In genomic region chr17:2040942-2041560, GRCh38 we compare ENCODE assay signal across 1 cellular context.
TF ChIP-seq lines count a peak whose summit lies in the region.

No MANE protein-coding gene starts in this region.

TF ChIP-seq in IMR-90, 13 proteins besides CTCF, POLR2A, EP300 and RAD21:
- TF ChIP-seq MAFK (IDR thresholded peaks at IDR 0.05; ENCODE audit: low read depth, low read length), result no peak
